17 cellular contexts compared by ENCODE assay signal in genomic region chr13:30806784-30807183, GRCh38.
DNase-seq lines count a peak whose midpoint lies in the region; ATAC-seq and TF ChIP-seq lines count a peak whose summit lies in the region.
"Had no signal": no experiment of that assay in that cellular context is flagged by ENCODE, and none has a peak within 500 bp of the region (broad histone marks: within the 10 kb centered on the region; RNA-seq: fewer than 3 reads in every experiment).

No MANE protein-coding gene starts in this region.

- in situ Hi-C loops in IMR-90 (cut with MboI; ENCODE audit: low sequenced_read_pairs): loop anchor here (10.0 to 25.0 kb wide), 3 partner anchors 208 to 672 kb away; partner anchors contain the start of gene HMGB1

- peaks cover 12% of the 10 kb centered on the region for H3K4me1 ChIP-seq in IMR-90 (ENCODE audit: control insufficient read depth, insufficient read depth, low read length)

- H3K9ac ChIP-seq in IMR-90 (ENCODE audit: low read depth, low read length): no peak overlapping the region

- no peak overlapping the region for H3K4me2 ChIP-seq in IMR-90 (ENCODE audit: low read depth, low read length)
- H3K4me2 ChIP-seq: PC-9 had no signal

- no peaks in the 10 kb centered on the region for H3K27me3 Mint-ChIP-seq in activated T-cell treated with anti-CD3 and anti-CD28 coated beads, Interleukin-2, amount 50 U/mL, for 24 hours
- H3K27me3 Mint-ChIP-seq in activated naive CD8-positive, alpha-beta T cell treated with anti-CD3 and anti-CD28 coated beads for 36 hours: peaks cover 4% of the 10 kb centered on the region

- H3K9me1 ChIP-seq in IMR-90 (ENCODE audit: insufficient read depth, low read length): peaks cover 5% of the 10 kb centered on the region; the same call in 1 of the 2 replicates

- H4K8ac ChIP-seq in IMR-90 (ENCODE audit: low read depth in 2 of 2, low read length in 2 of 2): peak overlapping the region; percentile 47 to 59; a peak in 2 of 4 replicates

- H3K27me3 ChIP-seq in IMR-90 (ENCODE audit: control insufficient read depth, insufficient read depth, low read length): no peaks in the 10 kb centered on the region

- no peak overlapping the region for H3K18ac ChIP-seq in IMR-90 (ENCODE audit: low read depth, low read length)

- POLR2A ChIA-PET in IMR-90 (lab: Charles Lee; ENCODE audit: unreplicated experiment): no interaction called here

- H3K14ac ChIP-seq in IMR-90 (replicated peaks; ENCODE audit: low read depth, low read length): no peak overlapping the region; the same call in 1 of the 2 replicates

- BruUV-seq in IMR-90 (replicated peaks; lab: Mats Ljungman, UMichigan): no TSS peak

- H3K27ac ChIP-seq in IMR-90 (ENCODE audit: insufficient read depth, low read length): no peak overlapping the region
- H3K27ac ChIP-seq: PC-9 had no signal

- no peak overlapping the region for H4K5ac ChIP-seq in IMR-90 (ENCODE audit: low read depth, low read length)

- no peak overlapping the region for H3K23ac ChIP-seq in IMR-90 (ENCODE audit: low read depth, low read length)

- H2BK15ac ChIP-seq in IMR-90 (ENCODE audit: low read depth, low read length): no peak overlapping the region

- no peak overlapping the region for H4K91ac ChIP-seq in IMR-90 (ENCODE audit: insufficient read depth, low read depth, low read length)

- peak overlapping the region; percentile 67; the same call in 1 of the 2 replicates for H2BK20ac ChIP-seq in IMR-90 (ENCODE audit: low read depth, low read length)

- H2AFZ ChIP-seq in IMR-90 (replicated peaks; ENCODE audit: low read length, poor library complexity): no peak overlapping the region
- H2AFZ ChIP-seq: PC-9 had no signal

- intact Hi-C loops in IMR-90 (cut with micrococcal nuclease): loop anchor here (2.0 to 10.0 kb wide), 3 partner anchors 58 to 208 kb away; no protein-coding TSS in a partner anchor

- H3K9me3 Mint-ChIP-seq in activated T-cell treated with anti-CD3 and anti-CD28 coated beads, Interleukin-2, amount 50 U/mL, for 24 hours: no peaks in the 10 kb centered on the region
- no peaks in the 10 kb centered on the region for H3K9me3 Mint-ChIP-seq in activated naive CD8-positive, alpha-beta T cell treated with anti-CD3 and anti-CD28 coated beads for 36 hours

- TF ChIP-seq CTCF in AG09309 (IDR thresholded peaks at IDR 0.05; ENCODE audit: control insufficient read depth, insufficient read depth, low read depth, low read length, missing control alignments) (no peak), IMR-90 (conservative IDR thresholded peaks at IDR 0.05; ENCODE audit: low read depth, low read length) (no peak)

- WGBS in IMR-90 (ENCODE audit: extremely low coverage in 2 of 2, insufficient read length in 1 of 2), 2 experiments: no CpG with 5 or more reads among the region's 3 CpGs

- no peak overlapping the region for H3K4me3 Mint-ChIP-seq in activated T-cell treated with anti-CD3 and anti-CD28 coated beads, Interleukin-2, amount 50 U/mL, for 24 hours
- H3K4me3 Mint-ChIP-seq in activated naive CD8-positive, alpha-beta T cell treated with anti-CD3 and anti-CD28 coated beads for 36 hours: no peak overlapping the region

- DNase-seq in AG09309 (ENCODE audit: low read depth): peak; percentile 47
- peak; percentile 88 for DNase-seq in IMR-90
- peak; percentile 68 for DNase-seq in amniotic epithelial cell (ENCODE audit: low read depth)
- peak; percentile 85 for DNase-seq in iris pigment epithelial cell (ENCODE audit: low read depth)
- DNase-seq in hippocampal formation (lab: John Stamatoyannopoulos, UW): no peak
- DNase-seq in activated T-cell treated with anti-CD3 and anti-CD28 coated beads, Interleukin-2, amount 50 U/mL, for 24 hours: no peak
- DNase-seq in anterior cingulate cortex (lab: John Stamatoyannopoulos, UW): no peak
- no peak for DNase-seq in activated naive CD8-positive, alpha-beta T cell treated with anti-CD3 and anti-CD28 coated beads for 36 hours
- DNase-seq: activated CD4-positive, CD25-positive, alpha-beta regulatory T cell; activated naive CD4-positive, alpha-beta T cell treated with Interleukin-2 at 50 U/mL for 16 hours; C1 segment of cervical spinal cord; effector CD8-positive, alpha-beta T cell; NCI-H1105; occipital lobe; PC-9; stimulated activated CD4-positive, alpha-beta T cell treated with anti-CD3 and anti-CD28 coated beads, Interleukin-4, amount 100 ng/mL, for 1 hour; substantia nigra had no signal

- CTCF ChIA-PET in IMR-90 (lab: Yijun Ruan, JAX): interaction anchor here (0.6 kb wide), 1 partner anchor 344 kb away, joined by 3 read pairs; no protein-coding TSS in a partner anchor

- no peak overlapping the region for H3K56ac ChIP-seq in IMR-90 (ENCODE audit: extremely low read depth, insufficient read depth, low read length)

- ATAC-seq in IMR-90 (ENCODE audit: low read depth): peak; percentile 53; the same call in 1 of the 2 replicates

- no peak overlapping the region; the same call in 1 of the 2 replicates for H2AK5ac ChIP-seq in IMR-90 (ENCODE audit: low read depth, low read length)

- H3K36me3 ChIP-seq in IMR-90 (ENCODE audit: control insufficient read depth, insufficient read depth, low read length): no peaks in the 10 kb centered on the region

- no peaks in the 10 kb centered on the region for H4K20me1 ChIP-seq in IMR-90 (ENCODE audit: insufficient read depth, low read length)

- H3K79me1 ChIP-seq in IMR-90 (ENCODE audit: low read depth in 1 of 2, low read length in 2 of 2): no peaks in the 10 kb centered on the region

- H3K9me3 ChIP-seq in IMR-90 (ENCODE audit: control insufficient read depth, insufficient read depth, low read length): no peaks in the 10 kb centered on the region

- no peaks in the 10 kb centered on the region for H3K36me3 Mint-ChIP-seq in activated T-cell treated with anti-CD3 and anti-CD28 coated beads, Interleukin-2, amount 50 U/mL, for 24 hours (ENCODE audit: low read depth)
- H3K36me3 Mint-ChIP-seq in activated naive CD8-positive, alpha-beta T cell treated with anti-CD3 and anti-CD28 coated beads for 36 hours: no peaks in the 10 kb centered on the region

- peak overlapping the region; percentile 88; the same call in 1 of the 2 replicates for H3K4ac ChIP-seq in IMR-90 (ENCODE audit: low read depth, low read length)

- dilution Hi-C loops in IMR-90 (cut with HindIII; ENCODE audit: low sequenced_read_pairs, unreplicated experiment): no loop called here

- H3K4me3 ChIP-seq in AG09309 (ENCODE audit: control insufficient read depth, low read depth, low read length): no peak overlapping the region
- no peak overlapping the region for H3K4me3 ChIP-seq in IMR-90 (ENCODE audit: insufficient read depth, low read depth, low read length)
- H3K4me3 ChIP-seq: PC-9 had no signal

- TF ChIP-seq RAD21 in IMR-90 (IDR thresholded peaks at IDR 0.05; ENCODE audit: low read length): peak; percentile 15; the same call in 1 of the 2 replicates

- H3K27ac Mint-ChIP-seq in activated T-cell treated with anti-CD3 and anti-CD28 coated beads, Interleukin-2, amount 50 U/mL, for 24 hours: no peak overlapping the region
- no peak overlapping the region for H3K27ac Mint-ChIP-seq in activated naive CD8-positive, alpha-beta T cell treated with anti-CD3 and anti-CD28 coated beads for 36 hours

- peak overlapping the region; percentile 94; the same call in 1 of the 2 replicates for H2BK120ac ChIP-seq in IMR-90 (ENCODE audit: low read depth, low read length)

- no peak overlapping the region for H2AK9ac ChIP-seq in IMR-90 (replicated peaks; ENCODE audit: low read depth, low read length, poor library complexity)

- TF ChIP-seq POLR2A in IMR-90 (IDR thresholded peaks at IDR 0.05; ENCODE audit: low read depth, low read length): no peak

- peak overlapping the region; percentile 81 for H2BK5ac ChIP-seq in IMR-90 (ENCODE audit: low read depth, low read length, poor library complexity, severe bottlenecking)

- peaks cover 22% of the 10 kb centered on the region for H3K4me1 Mint-ChIP-seq in activated T-cell treated with anti-CD3 and anti-CD28 coated beads, Interleukin-2, amount 50 U/mL, for 24 hours (ENCODE audit: low read depth)
- H3K4me1 Mint-ChIP-seq in activated naive CD8-positive, alpha-beta T cell treated with anti-CD3 and anti-CD28 coated beads for 36 hours: peaks cover 6% of the 10 kb centered on the region

TF ChIP-seq in IMR-90, 13 proteins besides CTCF, POLR2A, EP300 and RAD21:
- TF ChIP-seq MAFK (IDR thresholded peaks at IDR 0.05; ENCODE audit: low read depth, low read length): no peak
- TF ChIP-seq SMC3 (IDR thresholded peaks at IDR 0.05; ENCODE audit: low read depth, low read length): 0 out of 2 replicates have a peak, but pooled peaks have one; percentile 7
- TF ChIP-seq CHD1 (IDR thresholded peaks at IDR 0.05; ENCODE audit: low read depth, low read length): no peak
- peak; percentile 23; the same call in 1 of the 2 replicates for TF ChIP-seq USF2 (IDR thresholded peaks at IDR 0.05; ENCODE audit: low read depth, low read length)

Comparison
In these comparisons a context has a peak if more than half of its experiments do, and no peak if none do; other contexts are left out.
1. DNase-seq: peak in AG09309 (single experiment), IMR-90 (single experiment), amniotic epithelial cell (single experiment) and iris pigment epithelial cell (single experiment); none in hippocampal formation (0 of 2), activated T-cell treated with anti-CD3 and anti-CD28 coated beads, Interleukin-2, amount 50 U/mL, for 24 hours (single experiment), anterior cingulate cortex (0 of 58) and activated naive CD8-positive, alpha-beta T cell treated with anti-CD3 and anti-CD28 coated beads for 36 hours (single experiment).